In genomic region chr17:1515640-1516402, GRCh38 we compare ENCODE assay signal across 8 cellular contexts. TPM values are rescaled to one million over a fixed set of nuclear protein-coding genes. Genes with fewer than 3 reads are reported as not detected.
DNase-seq lines count a peak whose midpoint lies in the region; ATAC-seq and TF ChIP-seq lines count a peak whose summit lies in the region.

No MANE protein-coding gene starts in this region.

- TF ChIP-seq CTCF in PC-3 (conservative IDR thresholded peaks at IDR 0.05; ENCODE audit: low read depth, low read length): peak; percentile 68
- peak; percentile 75 for TF ChIP-seq CTCF in fibroblast of the aortic adventitia (IDR thresholded peaks at IDR 0.05; ENCODE audit: insufficient read depth, low read length)
- TF ChIP-seq CTCF in nephron (IDR thresholded peaks at IDR 0.05; ENCODE audit: unreplicated experiment in 3 of 3): peak; percentile 63 to 74 (median 69)

- BruUV-seq in PC-3 (replicated peaks; lab: Mats Ljungman, UMichigan): TSS peak; percentile 59

- H3K27me3 ChIP-seq in PC-3 (ENCODE audit: low read length): no peaks in the 10 kb centered on the region

- POLR2A ChIA-PET in PC-3 (lab: Charles Lee; ENCODE audit: unreplicated experiment): interaction anchor here (0.5 to 0.8 kb wide), 3 partner anchors 15 to 118 kb away, joined by 4 to 9 read pairs (median 9); no protein-coding TSS in a partner anchor

- intact Hi-C loops in PC-3 (cut with micrococcal nuclease): loop anchor here (2.0 to 10.0 kb wide), 2 partner anchors 23 to 151 kb away; partner anchors contain the start of gene MYO1C

- H3F3A ChIP-seq in PC-3 (ENCODE audit: low read length, unreplicated experiment): no peaks in the 10 kb centered on the region

- H3K36me3 ChIP-seq in PC-3 (ENCODE audit: low read depth, low read length) (no peaks in the 10 kb centered on the region), urinary bladder (ENCODE audit: insufficient read depth) (no peaks in the 10 kb centered on the region)

- H3K9me3 Mint-ChIP-seq in nephron: no peaks in the 10 kb centered on the region

- H3K27ac ChIP-seq in PC-3 (ENCODE audit: low read length) (peak overlapping the region; percentile 14; the same call in 1 of the 2 replicates), urinary bladder (ENCODE audit: low read depth) (peak overlapping the region; percentile 92)

- peak overlapping the region; percentile 87 for H3K9ac ChIP-seq in PC-3 (ENCODE audit: low read length)

- H3K27me3 Mint-ChIP-seq in nephron (ENCODE audit: low read depth): no peaks in the 10 kb centered on the region

- H3K4me2 ChIP-seq in PC-3 (ENCODE audit: low read length): peak overlapping the region; percentile 100

- CTCF ChIA-PET in PC-3 (lab: Charles Lee): interaction anchor here (1.0 to 2.1 kb wide), 2 partner anchors 23 to 150 kb away, joined by 3 to 12 read pairs; partner anchors contain the start of gene MYO1C

- peaks cover 7% of the 10 kb centered on the region for H3K36me3 Mint-ChIP-seq in nephron (ENCODE audit: low read depth)

- DNase-seq in NCI-H1417 (lab: John Stamatoyannopoulos, UW) (peak; percentile 21 to 65 (median 39)), NCI-H1417 treated with DMSO at 0.1 percent for 48 hours (lab: John Stamatoyannopoulos, UW) (no peak), PC-3 (peak; percentile 71), fibroblast of the aortic adventitia (ENCODE audit: low read depth) (peak; percentile 93)
- DNase-seq in activated T-helper 9 cell treated with anti-CD3 and anti-CD28 coated beads, Interleukin-2, amount 50 U/mL, for 16 hours (ENCODE audit: low read depth): peak; percentile 29

- peak overlapping the region; percentile 55 to 74 (median 71) for H3K27ac Mint-ChIP-seq in nephron

- no peaks in the 10 kb centered on the region for H4K20me1 ChIP-seq in PC-3 (ENCODE audit: low read length)

- H3K9me3 ChIP-seq in PC-3 (ENCODE audit: low read length): no peaks in the 10 kb centered on the region

- peak overlapping the region; percentile 86 to 91 (median 89) for H3K4me3 Mint-ChIP-seq in nephron

- WGBS in urinary bladder: under 1% methylated on average over 32 of the region's 32 CpGs

- H3K4me1 ChIP-seq in PC-3 (ENCODE audit: insufficient read depth, low read length): peaks cover 12% of the 10 kb centered on the region
- no peaks in the 10 kb centered on the region for H3K4me1 ChIP-seq in urinary bladder (ENCODE audit: insufficient read depth)

- H3K4me3 ChIP-seq in PC-3 (ENCODE audit: low read length): peak overlapping the region; percentile 99
- peak overlapping the region; percentile 99 for H3K4me3 ChIP-seq in fibroblast of the aortic adventitia (ENCODE audit: low read depth, low read length)
- peak overlapping the region; percentile 64 for H3K4me3 ChIP-seq in urinary bladder (ENCODE audit: low read depth, low read length)

- H3K4me1 Mint-ChIP-seq in nephron: peaks cover 54% of the 10 kb centered on the region

- H2AFZ ChIP-seq in PC-3 (ENCODE audit: low read length): peak overlapping the region; percentile 73

- ATAC-seq in HG03196 (IDR thresholded peaks at IDR 0.05; ENCODE audit: unreplicated experiment): peak; percentile 4
- peak; percentile 45 for ATAC-seq in PC-3

- H3K79me2 ChIP-seq in PC-3 (ENCODE audit: low read length): peaks cover 26% of the 10 kb centered on the region

- no peaks in the 10 kb centered on the region for H3K9me2 ChIP-seq in PC-3 (replicated peaks; ENCODE audit: low read length)

RNA-seq across cellular contexts. Expression of gene INPP5K, which starts 0.6 kb away (rescaled TPM):
- total RNA-seq in PC-3 (2014; rRNA removed): 46.4 and 52.6 TPM in 2 replicates
- total RNA-seq in fibroblast of the aortic adventitia (ENCODE audit: low replicate concordance): 13.2 and 27.3 TPM in 2 replicates
- total RNA-seq in urinary bladder: 29.7 TPM
- 37.2 TPM for polyA plus RNA-seq in urinary bladder

RNA-seq across cellular contexts. Expression of gene MYO1C, which starts 23.3 kb away (rescaled TPM):
- total RNA-seq in PC-3 (2014; rRNA removed): 76.4 and 90.7 TPM in 2 replicates
- total RNA-seq in fibroblast of the aortic adventitia (ENCODE audit: low replicate concordance): 127 and 139 TPM in 2 replicates
- total RNA-seq in urinary bladder: 76.8 TPM
- polyA plus RNA-seq in urinary bladder: 125 TPM

RNA-seq across cellular contexts. Expression of gene PITPNA, which starts 46.8 kb away (rescaled TPM):
- 31.2 and 31.5 TPM in 2 replicates for total RNA-seq in PC-3 (2014; rRNA removed)
- 28.4 and 33.3 TPM in 2 replicates for total RNA-seq in fibroblast of the aortic adventitia (ENCODE audit: low replicate concordance)
- 11.7 TPM for total RNA-seq in urinary bladder
- 42.8 TPM for polyA plus RNA-seq in urinary bladder

RNA-seq across cellular contexts. Expression of gene CRK, which starts 59.8 kb away (rescaled TPM):
- total RNA-seq in PC-3 (2014; rRNA removed): 41.8 and 49.4 TPM in 2 replicates
- total RNA-seq in fibroblast of the aortic adventitia (ENCODE audit: low replicate concordance): 70.0 and 106 TPM in 2 replicates
- total RNA-seq in urinary bladder: 91.2 TPM
- polyA plus RNA-seq in urinary bladder: 43.3 TPM
